Comparison of ENCODE assay signal across 8 cellular contexts in the genomic region with DNA sequence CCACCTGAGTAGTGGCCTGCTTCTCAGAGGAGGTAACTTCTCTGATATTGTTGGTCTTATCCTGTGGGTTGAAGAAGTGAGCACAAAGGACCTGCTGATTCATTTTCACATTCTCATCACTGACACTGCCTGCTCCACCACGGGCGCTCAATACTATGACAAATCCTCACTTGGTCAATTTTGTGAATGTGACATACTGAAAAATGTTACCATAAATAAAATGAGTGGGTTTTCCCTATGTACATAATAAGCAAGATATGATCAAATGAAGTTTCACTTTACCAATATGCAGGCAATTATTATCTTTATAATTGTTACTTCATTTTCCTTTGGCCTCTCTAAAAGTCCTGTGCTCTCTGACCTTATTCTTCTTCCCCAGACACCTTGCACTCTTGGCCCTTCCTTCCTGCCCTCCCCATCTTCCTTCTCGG.
DNase-seq lines count a peak whose midpoint lies in the region; ATAC-seq and TF ChIP-seq lines count a peak whose summit lies in the region.

No MANE protein-coding gene starts in this region.

- H3K36me3 ChIP-seq in breast epithelium (no peaks in the 10 kb centered on the region), subcutaneous abdominal adipose tissue (ENCODE audit: control insufficient read depth in 5 of 5, insufficient read depth in 5 of 5, low read length in 5 of 5) (no peaks in the 10 kb centered on the region), H7 (replicated peaks; ENCODE audit: control insufficient read depth, insufficient read depth, low read length) (no peaks in the 10 kb centered on the region)

- DNase-seq in CD1c-positive myeloid dendritic cell (ENCODE audit: extremely low spot score) = peak; percentile 82
- no peak for DNase-seq in breast epithelium (ENCODE audit: low spot score in 2 of 2)
- DNase-seq in OCI-M2 (lab: John Stamatoyannopoulos, UW; ENCODE audit: unreplicated experiment) = no peak
- no peak for DNase-seq in NCI-H446 (lab: John Stamatoyannopoulos, UW)
- DNase-seq in H7 = no peak

- no peak for TF ChIP-seq CTCF in breast epithelium (IDR thresholded peaks at IDR 0.05)

- intact Hi-C loops in breast epithelium (cut with DNase I; ENCODE audit: low total_unique reads) = no loop called here

- H3K4me3 ChIP-seq in breast epithelium (no peak overlapping the region), subcutaneous abdominal adipose tissue (ENCODE audit: low read depth in 1 of 5, low read length in 5 of 5) (no peak overlapping the region), H7 (ENCODE audit: insufficient read depth, low read depth, low read length) (no peak overlapping the region)

- H3K9ac ChIP-seq in subcutaneous abdominal adipose tissue (ENCODE audit: low read length in 5 of 5) = no peak overlapping the region

- peak overlapping the region; percentile 94 to 96 for H3K27ac ChIP-seq in breast epithelium
- peak overlapping the region; percentile 4 for H3K27ac ChIP-seq in subcutaneous abdominal adipose tissue (ENCODE audit: low read depth, low read length)

- no peak for TF ChIP-seq POLR2A in breast epithelium (IDR thresholded peaks at IDR 0.05)

- H3K4me1 ChIP-seq in breast epithelium (peaks cover 8 to 26% of the 10 kb centered on the region in 2 donors), subcutaneous abdominal adipose tissue (ENCODE audit: control insufficient read depth in 5 of 5, insufficient read depth in 5 of 5, low read length in 5 of 5) (peaks cover 4 to 26% (median 20%) of the 10 kb centered on the region in 5 donors)

- no peaks in the 10 kb centered on the region for H3K9me3 ChIP-seq in breast epithelium
- H3K9me3 ChIP-seq in subcutaneous abdominal adipose tissue (ENCODE audit: control insufficient read depth in 5 of 5, low read length in 5 of 5) = no peaks in the 10 kb centered on the region

- no peaks in the 10 kb centered on the region for H3K27me3 ChIP-seq in breast epithelium
- no peaks in the 10 kb centered on the region for H3K27me3 ChIP-seq in subcutaneous abdominal adipose tissue (ENCODE audit: control insufficient read depth in 5 of 5, insufficient read depth in 4 of 5, low read length in 5 of 5)
- no peaks in the 10 kb centered on the region for H3K27me3 ChIP-seq in H7 (ENCODE audit: control insufficient read depth, insufficient read depth, low read length)

- peak; percentile 75 for ATAC-seq in GM19452 (IDR thresholded peaks at IDR 0.05; ENCODE audit: unreplicated experiment)
- ATAC-seq in HG03575 (IDR thresholded peaks at IDR 0.05; ENCODE audit: extremely low read depth, insufficient number of reproducible peaks, low FRiP score, unreplicated experiment) = peak; percentile 55
